ENCODE assay signal across 9 cellular contexts in the genomic region with DNA sequence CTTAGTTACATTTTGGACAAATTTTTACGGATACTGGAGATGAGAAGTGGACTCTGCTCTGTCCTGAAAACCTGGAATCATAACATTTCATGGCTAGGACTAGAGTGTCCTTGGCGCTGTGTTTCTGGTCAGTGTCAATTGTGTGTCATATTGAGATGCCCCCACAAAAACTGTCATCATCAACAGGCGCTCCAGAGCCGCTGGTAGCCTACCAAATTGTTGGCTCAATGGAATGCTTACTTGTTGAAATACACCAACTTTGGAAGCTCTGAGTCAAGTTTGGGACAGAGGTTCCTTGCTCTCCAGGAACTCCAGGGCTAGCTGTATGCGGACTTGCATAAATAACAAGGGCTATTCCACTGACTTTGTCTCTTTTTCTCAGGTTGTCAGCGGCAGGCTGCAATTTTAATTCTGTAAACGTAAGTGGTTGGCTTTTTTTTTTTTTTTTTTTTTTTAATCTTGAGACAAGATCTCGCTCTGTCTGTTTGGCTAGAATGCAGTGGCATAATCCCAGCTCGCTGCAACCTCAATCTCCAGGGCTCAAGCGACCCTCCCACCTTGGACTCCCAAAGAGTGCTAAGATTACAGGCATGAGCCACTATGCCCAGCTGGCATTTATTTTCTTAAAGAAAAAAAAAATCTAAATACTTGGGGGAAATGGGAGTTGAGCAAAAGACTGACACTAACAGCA. TPM values are rescaled to one million over a fixed set of nuclear protein-coding genes. Genes with fewer than 3 reads are reported as not detected.
DNase-seq lines count a peak whose midpoint lies in the region; ATAC-seq and TF ChIP-seq lines count a peak whose summit lies in the region.
"Had no signal": no experiment of that assay in that cellular context is flagged by ENCODE, and none has a peak within 500 bp of the region (broad histone marks: within the 10 kb centered on the region; RNA-seq: fewer than 3 reads in every experiment).

No MANE protein-coding gene starts in this region.

- ATAC-seq in body of pancreas (peak; percentile 15), thoracic aorta (ENCODE audit: insufficient number of reproducible peaks, low FRiP score, low read depth) (no peak)

- H3K4me3 ChIP-seq in body of pancreas (no peak overlapping the region), thoracic aorta (peak overlapping the region; percentile 78)

- H3K27me3 Mint-ChIP-seq in activated CD4-positive, alpha-beta T cell treated with anti-CD3 and anti-CD28 coated beads, Interleukin-2, amount 10 ng/mL, durations not matched to agents 24 days and 14 days, result peaks cover 45% of the 10 kb centered on the region

- H3K9me3 ChIP-seq in body of pancreas (no peaks in the 10 kb centered on the region), thoracic aorta (no peaks in the 10 kb centered on the region)

- no peaks in the 10 kb centered on the region for H3K36me3 Mint-ChIP-seq in activated CD4-positive, alpha-beta T cell treated with anti-CD3 and anti-CD28 coated beads, Interleukin-2, amount 10 ng/mL, durations not matched to agents 24 days and 14 days (ENCODE audit: low read depth)

- no peaks in the 10 kb centered on the region for H3K9me3 Mint-ChIP-seq in activated CD4-positive, alpha-beta T cell treated with anti-CD3 and anti-CD28 coated beads, Interleukin-2, amount 10 ng/mL, durations not matched to agents 24 days and 14 days

- H3K36me3 ChIP-seq in body of pancreas (replicated peaks in 1 of 2; ENCODE audit: insufficient read depth in 1 of 2, low read depth in 2 of 2) (no peaks in the 10 kb centered on the region), thoracic aorta (no peaks in the 10 kb centered on the region)

- peaks cover 12% of the 10 kb centered on the region for H3K4me1 Mint-ChIP-seq in activated CD4-positive, alpha-beta T cell treated with anti-CD3 and anti-CD28 coated beads, Interleukin-2, amount 10 ng/mL, durations not matched to agents 24 days and 14 days

- intact Hi-C loops in activated CD4-positive, alpha-beta T cell treated with anti-CD3 and anti-CD28 coated beads, Interleukin-2, amount 10 ng/mL, durations not matched to agents 24 days and 14 days (cut with micrococcal nuclease), result loop anchor here (2.0 to 10.0 kb wide), 4 partner anchors 16 to 1799 kb away; no protein-coding TSS in a partner anchor
- intact Hi-C loops in body of pancreas (cut with DNase I), result no loop called here

- H3K27ac ChIP-seq in body of pancreas (no peak overlapping the region), thoracic aorta (no peak overlapping the region)
- H3K27ac ChIP-seq: C4-2B had no signal

- peak overlapping the region; percentile 38 for H3K27ac Mint-ChIP-seq in activated CD4-positive, alpha-beta T cell treated with anti-CD3 and anti-CD28 coated beads, Interleukin-2, amount 10 ng/mL, durations not matched to agents 24 days and 14 days

- TF ChIP-seq POLR2A in body of pancreas (IDR thresholded peaks at IDR 0.05), result no peak

- DNase-seq in activated CD4-positive, alpha-beta T cell treated with anti-CD3 and anti-CD28 coated beads, Interleukin-2, amount 10 ng/mL, durations not matched to agents 24 days and 14 days, result no peak
- DNase-seq in activated CD4-positive, alpha-beta T cell treated with anti-CD3 and anti-CD28 coated beads for 48 hours, result no peak
- no peak for DNase-seq in body of pancreas
- peak; percentile 32 for DNase-seq in left kidney (ENCODE audit: low read depth, low spot score)
- no peak for DNase-seq in thoracic aorta (ENCODE audit: low spot score)
- DNase-seq in NCI-H526 treated with DMSO at 0.1 percent for 48 hours (lab: John Stamatoyannopoulos, UW), result no peak
- no peak for DNase-seq in middle frontal gyrus (ENCODE audit: extremely low spot score, low spot score)
- DNase-seq in Kasumi-1 (lab: John Stamatoyannopoulos, UW), result no peak

- no peak for TF ChIP-seq CTCF in body of pancreas (IDR thresholded peaks at IDR 0.05)
- no peak for TF ChIP-seq CTCF in thoracic aorta (IDR thresholded peaks at IDR 0.05)

- WGBS in body of pancreas, 2 donors, result 61 to 67% methylated on average over 10 of the region's 10 CpGs

- H3K4me1 ChIP-seq in body of pancreas (peaks cover 11% of the 10 kb centered on the region), thoracic aorta (ENCODE audit: control insufficient read depth in 1 of 2, low read depth in 2 of 2) (peaks cover 2 to 17% of the 10 kb centered on the region in 2 donors)

- peak overlapping the region; percentile 82 for H3K4me3 Mint-ChIP-seq in activated CD4-positive, alpha-beta T cell treated with anti-CD3 and anti-CD28 coated beads, Interleukin-2, amount 10 ng/mL, durations not matched to agents 24 days and 14 days

- H3K27me3 ChIP-seq in body of pancreas (no peaks in the 10 kb centered on the region), thoracic aorta (replicated peaks; ENCODE audit: insufficient read depth) (no peaks in the 10 kb centered on the region)

RNA-seq across cellular contexts. Expression of a gene that starts 0.9 kb away (rescaled TPM):
- 1.1 and 1.4 TPM in 2 replicates for total RNA-seq in activated CD4-positive, alpha-beta T cell treated with anti-CD3 and anti-CD28 coated beads, Interleukin-2, amount 10 ng/mL, durations not matched to agents 24 days and 14 days
- total RNA-seq in body of pancreas (1 to 10 TPM in 1 of 2 donors, under 1 TPM in 1; 0.33 to 9.1 TPM), thoracic aorta (1 to 10 TPM; 3.4 to 6.5 TPM)
